Comparison of ENCODE assay signal across 23 cellular contexts in genomic region chr19:27851543-27852060, GRCh38.
"Had no signal": no experiment of that assay in that cellular context is flagged by ENCODE, and none has a peak within 500 bp of the region (broad histone marks: within the 10 kb centered on the region; RNA-seq: fewer than 3 reads in every experiment).

No MANE protein-coding gene starts in this region.

- H3K4me1 ChIP-seq: neural progenitor cell, pancreas, psoas muscle, right lobe of liver, sigmoid colon, stomach, thyroid gland, tibial nerve, uterus had no signal

- H2AFZ ChIP-seq: neural progenitor cell had no signal

- DNase-seq: naive thymus-derived CD4-positive, alpha-beta T cell; natural killer cell; occipital lobe; psoas muscle; right lobe of liver; sigmoid colon; small intestine; stimulated activated CD4-positive, alpha-beta T cell treated with anti-CD3 and anti-CD28 coated beads, Interleukin-15, amount 100 ng/mL, for 24 hours; stimulated activated CD4-positive, alpha-beta T cell treated with anti-CD3 and anti-CD28 coated beads, Interleukin-2, amount 100 ng/mL, for 24 hours; stimulated activated CD4-positive, alpha-beta T cell treated with anti-CD3 and anti-CD28 coated beads, Interleukin-2, amount 100 ng/mL, for 48 hours; stimulated activated CD4-positive, alpha-beta T cell treated with anti-CD3 and anti-CD28 coated beads, Interleukin-4, amount 100 ng/mL, for 24 hours; stimulated activated naive B cell treated with anti-CD40 and anti-IgM and Interleukin-4, amounts not matched to agents 10 μg/mL and 1 μg/mL and 100 μg/mL, for 72 hours; stimulated activated naive CD4-positive, alpha-beta T cell treated with Interleukin-2 at 50 U/mL for 16 hours; stomach; thyroid gland; trophoblast cell; uterus had no signal

- H3K36me3 ChIP-seq: neural progenitor cell, pancreas, right lobe of liver, thoracic aorta, thyroid gland, uterus had no signal

- H3K4me2 ChIP-seq: neural progenitor cell had no signal

- ATAC-seq: naive thymus-derived CD4-positive, alpha-beta T cell; natural killer cell; pancreas; psoas muscle; right cardiac atrium; stimulated activated effector memory CD8-positive, alpha-beta T cell treated with anti-CD3 and anti-CD28 coated beads, Interleukin-12 subunit alpha, Interleukin-12 subunit beta, amount 100 ng/mL, for 72 hours; stimulated activated naive B cell treated with anti-CD40 and anti-IgM and Interleukin-4, amounts not matched to agents 10 μg/mL and 1 μg/mL and 100 μg/mL, for 72 hours had no signal

- FAIRE-seq: pancreas, small intestine had no signal

- H3K27ac ChIP-seq: neural progenitor cell, pancreas, psoas muscle, right lobe of liver, sigmoid colon, stomach, thoracic aorta, thyroid gland, tibial nerve, uterus had no signal

- H3K9me3 ChIP-seq: pancreas, right lobe of liver, thyroid gland, uterus had no signal

- H3K27me3 ChIP-seq: neural progenitor cell, pancreas, right lobe of liver, sigmoid colon, stomach, thyroid gland, tibial nerve, uterus had no signal

- H3K4me3 ChIP-seq: neural progenitor cell, pancreas, psoas muscle, right lobe of liver, sigmoid colon, stomach, thoracic aorta, thyroid gland, tibial nerve, uterus had no signal
